In genomic region chr19:36330226-36330625, GRCh38 we compare ENCODE assay signal across 17 cellular contexts. TPM values are rescaled to one million over a fixed set of nuclear protein-coding genes. Genes with fewer than 3 reads are reported as not detected.
A peak's percentile ranks its signal among the peaks of the same experiment; 100 is the strongest.
DNase-seq lines count a peak whose midpoint lies in the region; ATAC-seq and TF ChIP-seq lines count a peak whose summit lies in the region.
"Had no signal": no experiment of that assay in that cellular context is flagged by ENCODE, and none has a peak within 500 bp of the region (broad histone marks: within the 10 kb centered on the region; RNA-seq: fewer than 3 reads in every experiment).

No MANE protein-coding gene starts in this region.

- H3K9me3 ChIP-seq in cardiac muscle cell (ENCODE audit: low read depth): no peaks in the 10 kb centered on the region
- H3K9me3 ChIP-seq in heart left ventricle: peaks cover 0 to 16% (median 0%) of the 10 kb centered on the region in 12 donors
- H3K9me3 ChIP-seq: vagina had no signal

- no peak for ATAC-seq in heart left ventricle
- ATAC-seq in activated naive CD8-positive, alpha-beta T cell treated with anti-CD3 and anti-CD28 coated beads, Interleukin-2, amount 50 U/mL, for 24 hours: no peak
- ATAC-seq in memory B cell (ENCODE audit: low read depth): no peak
- no peak for ATAC-seq in left lobe of liver
- ATAC-seq: heart right ventricle had no signal

- DNase-seq in cardiac muscle cell (ENCODE audit: low read depth in 1 of 2, low spot score in 1 of 2) (no peak), heart left ventricle (no peak), memory B cell (ENCODE audit: low spot score in 2 of 2) (no peak), type B pancreatic cell (ENCODE audit: extremely low spot score, unreplicated experiment) (no peak), left lobe of liver (ENCODE audit: low spot score) (no peak), SW480 (ENCODE audit: low spot score) (no peak), epidermal melanocyte (ENCODE audit: insufficient read length, low spot score) (no peak)
- no peak for DNase-seq in activated naive CD8-positive, alpha-beta T cell treated with anti-CD3 and anti-CD28 coated beads, Interleukin-2, amount 50 U/mL, for 24 hours
- DNase-seq: DMS153; heart right ventricle; NCI-H1930; NCI-H774; SIG-M5; stimulated activated CD4-positive, alpha-beta T cell treated with anti-CD3 and anti-CD28 coated beads, Interleukin-4, amount 100 ng/mL, for 1 hour; stimulated activated naive CD4-positive, alpha-beta T cell had no signal

- H3K4me3 ChIP-seq in cardiac muscle cell (peak overlapping the region; percentile 48), heart left ventricle (peak overlapping the region in 1 of 12 donors; percentile 71)

- H3K36me3 ChIP-seq in cardiac muscle cell (peaks cover 15% of the 10 kb centered on the region), heart left ventricle (peaks cover 0 to 34% (median 26%) of the 10 kb centered on the region in 9 donors)

- no peak for TF ChIP-seq CTCF in cardiac muscle cell (IDR thresholded peaks at IDR 0.05; ENCODE audit: low read depth, low read length)
- TF ChIP-seq CTCF in heart left ventricle (IDR thresholded peaks at IDR 0.05): no peak
- no peak for TF ChIP-seq CTCF in type B pancreatic cell (conservative IDR thresholded peaks at IDR 0.05)

- H3K27ac ChIP-seq in cardiac muscle cell: no peak overlapping the region
- no peak overlapping the region for H3K27ac ChIP-seq in heart left ventricle
- H3K27ac ChIP-seq: KMS-11, vagina had no signal

- TF ChIP-seq POLR2A in heart left ventricle (IDR thresholded peaks at IDR 0.05): no peak

- intact Hi-C loops in heart left ventricle (cut with DNase I): loop anchor here in 1 of 10 donors (2.0 to 5.0 kb wide), 2 partner anchors 49 to 522 kb away; partner anchors contain the start of genes ZFP14 and ZNF345

- peaks cover 16% of the 10 kb centered on the region for H3K4me1 Mint-ChIP-seq in activated naive CD8-positive, alpha-beta T cell treated with anti-CD3 and anti-CD28 coated beads, Interleukin-2, amount 50 U/mL, for 24 hours
- peaks cover 14% of the 10 kb centered on the region for H3K4me1 Mint-ChIP-seq in memory B cell
- H3K4me1 Mint-ChIP-seq in type B pancreatic cell (ENCODE audit: unreplicated experiment): peaks cover 35% of the 10 kb centered on the region

- H3K4me3 Mint-ChIP-seq in activated naive CD8-positive, alpha-beta T cell treated with anti-CD3 and anti-CD28 coated beads, Interleukin-2, amount 50 U/mL, for 24 hours: peak overlapping the region; percentile 65
- H3K4me3 Mint-ChIP-seq in memory B cell (peak overlapping the region; percentile 87), type B pancreatic cell (peak overlapping the region; percentile 97)

- 88 to 92% (median 89%) methylated on average over 19 of the region's 19 CpGs for WGBS in heart left ventricle, 4 donors

- H3K9me3 Mint-ChIP-seq in activated naive CD8-positive, alpha-beta T cell treated with anti-CD3 and anti-CD28 coated beads, Interleukin-2, amount 50 U/mL, for 24 hours: peaks cover 61% of the 10 kb centered on the region
- H3K9me3 Mint-ChIP-seq in memory B cell (peaks cover 7% of the 10 kb centered on the region), type B pancreatic cell (peaks cover 3% of the 10 kb centered on the region)

- H3K27me3 Mint-ChIP-seq in activated naive CD8-positive, alpha-beta T cell treated with anti-CD3 and anti-CD28 coated beads, Interleukin-2, amount 50 U/mL, for 24 hours: no peaks in the 10 kb centered on the region
- H3K27me3 Mint-ChIP-seq in memory B cell: no peaks in the 10 kb centered on the region
- H3K27me3 Mint-ChIP-seq in type B pancreatic cell: no peaks in the 10 kb centered on the region

- H3K36me3 Mint-ChIP-seq in activated naive CD8-positive, alpha-beta T cell treated with anti-CD3 and anti-CD28 coated beads, Interleukin-2, amount 50 U/mL, for 24 hours (ENCODE audit: low read depth): peaks cover 70% of the 10 kb centered on the region
- H3K36me3 Mint-ChIP-seq in memory B cell (peaks cover 40% of the 10 kb centered on the region), type B pancreatic cell (peaks cover 61% of the 10 kb centered on the region)

- H3K27me3 ChIP-seq in cardiac muscle cell (no peaks in the 10 kb centered on the region), heart left ventricle (no peaks in the 10 kb centered on the region)
- H3K27me3 ChIP-seq: heart right ventricle, vagina had no signal

- H3K27ac Mint-ChIP-seq in activated naive CD8-positive, alpha-beta T cell treated with anti-CD3 and anti-CD28 coated beads, Interleukin-2, amount 50 U/mL, for 24 hours: no peak overlapping the region
- H3K27ac Mint-ChIP-seq in memory B cell (no peak overlapping the region), type B pancreatic cell (peak overlapping the region; percentile 93)

- H3K4me1 ChIP-seq in cardiac muscle cell (ENCODE audit: low read depth) (peaks cover 24% of the 10 kb centered on the region), heart left ventricle (peaks cover 0 to 15% (median 12%) of the 10 kb centered on the region in 12 donors)

RNA-seq across cellular contexts. Expression of gene ZFP14, which starts 48.8 kb away (rescaled TPM):
- total RNA-seq in cardiac muscle cell (4.5 and 7.7 TPM in 2 replicates), heart left ventricle (1 to 10 TPM; 1.3 to 5.1 (median 2.2) TPM), type B pancreatic cell (ENCODE audit: low replicate concordance) (7.6 and 10.9 TPM in 2 replicates), left lobe of liver (2.8 TPM)
- polyA plus RNA-seq in cardiac muscle cell (3.5 and 7.7 TPM in 2 replicates), heart left ventricle (1 to 10 TPM in 1 of 2 donors, under 1 TPM in 1; 0.79 to 1.8 TPM)
